In genomic region chr10:124329941-124330340, GRCh38 we compare ENCODE assay signal across 16 cellular contexts.
A peak's percentile ranks its signal among the peaks of the same experiment; 100 is the strongest.
DNase-seq lines count a peak whose midpoint lies in the region; ATAC-seq, FAIRE-seq and TF ChIP-seq lines count a peak whose summit lies in the region.
"Had no signal": no experiment of that assay in that cellular context is flagged by ENCODE, and none has a peak within 500 bp of the region (broad histone marks: within the 10 kb centered on the region; RNA-seq: fewer than 3 reads in every experiment).

No MANE protein-coding gene starts in this region.

- H3K36me3 ChIP-seq in endodermal cell (ENCODE audit: control insufficient read depth, insufficient read depth, low read length) (no peaks in the 10 kb centered on the region), stomach (no peaks in the 10 kb centered on the region), aorta (ENCODE audit: control insufficient read depth in 1 of 2, insufficient read depth in 2 of 2, low read length in 1 of 2) (no peaks in the 10 kb centered on the region)

- H3K36me3 Mint-ChIP-seq in endodermal cell (ENCODE audit: low read depth), result no peaks in the 10 kb centered on the region

- WGBS in endodermal cell (ENCODE audit: insufficient coverage in 1 of 2, insufficient read length in 1 of 2), 2 experiments, result 85 to 86% methylated on average over 5 of the region's 5 CpGs
- WGBS in stomach, 5 donors, result 76 to 81% (median 78%) methylated on average over 5 of the region's 5 CpGs
- WGBS in aorta, 2 donors, result 87 to 90% methylated on average over 5 of the region's 5 CpGs

- TF ChIP-seq EP300 in stomach (IDR thresholded peaks at IDR 0.05), result no peak

- TF ChIP-seq POLR2A in stomach (IDR thresholded peaks at IDR 0.05), result no peak

- H3K4me3 ChIP-seq in endodermal cell (ENCODE audit: low read length) (no peak overlapping the region), stomach (no peak overlapping the region), aorta (ENCODE audit: low read length in 2 of 2) (no peak overlapping the region)
- H3K4me3 ChIP-seq: BLaER1 treated with 17β-estradiol and CSF1 and Interleukin-3, amounts not matched to agents 10 nM and 100 nM had no signal

- no peak overlapping the region for H3K4me3 Mint-ChIP-seq in endodermal cell
- H3K4me3 Mint-ChIP-seq: CD4-positive, alpha-beta T cell had no signal

- no peak overlapping the region for H3K27ac ChIP-seq in endodermal cell (ENCODE audit: low read depth, low read length)
- H3K27ac ChIP-seq in stomach, result no peak overlapping the region
- H3K27ac ChIP-seq in aorta (ENCODE audit: low read depth in 1 of 2, low read length in 2 of 2), result peak overlapping the region; percentile 88 to 100
- H3K27ac ChIP-seq: BLaER1 treated with 17β-estradiol and CSF1 and Interleukin-3, amounts not matched to agents 10 nM and 100 nM had no signal

- ATAC-seq in Right ventricle myocardium superior (ENCODE audit: poor library complexity) (no peak), aorta (ENCODE audit: low FRiP score) (no peak)
- ATAC-seq: HCT116 had no signal

- DNase-seq in cardiac septum (ENCODE audit: low spot score) (peak; percentile 62), Right ventricle myocardium superior (no peak), endodermal cell (peak; percentile 11), stomach (peak; percentile 13), aorta (no peak), GM19239 (ENCODE audit: insufficient read length, low spot score) (no peak), RCC 7860 (ENCODE audit: low spot score) (no peak)
- no peak for DNase-seq in activated T-cell treated with anti-CD3 and anti-CD28 coated beads, Interleukin-2, amount 50 U/mL, for 1 hour
- DNase-seq: ACHN; CD4-positive, alpha-beta T cell; DMS79 treated with DMSO at 0.1 percent for 48 hours; EL had no signal

- intact Hi-C loops in cardiac septum (cut with DNase I), result no loop called here
- intact Hi-C loops in Right ventricle myocardium superior (cut with DNase I), result no loop called here
- intact Hi-C loops in stomach (cut with DNase I; ENCODE audit: low total_unique reads), result no loop called here
- intact Hi-C loops in aorta (cut with DNase I), result loop anchor here in 1 of 2 donors (10.0 kb wide), 1 partner anchor 45 kb away; no protein-coding TSS in a partner anchor

- H3K9me3 ChIP-seq in endodermal cell (ENCODE audit: control insufficient read depth, low read length) (no peaks in the 10 kb centered on the region), stomach (peaks cover 0 to 12% (median 0%) of the 10 kb centered on the region in 4 donors), aorta (ENCODE audit: control insufficient read depth, low read length) (no peaks in the 10 kb centered on the region)

- peaks cover 10% of the 10 kb centered on the region for H3K9me3 Mint-ChIP-seq in endodermal cell

- no peak overlapping the region for H3K9ac ChIP-seq in endodermal cell (ENCODE audit: extremely low read depth, low read length, poor library complexity, severe bottlenecking)
- H3K9ac ChIP-seq: BLaER1 treated with 17β-estradiol and CSF1 and Interleukin-3, amounts not matched to agents 10 nM and 100 nM had no signal

- no peak overlapping the region for H3K27ac Mint-ChIP-seq in endodermal cell
- H3K27ac Mint-ChIP-seq: CD4-positive, alpha-beta T cell had no signal

- H3K27me3 Mint-ChIP-seq in endodermal cell (ENCODE audit: insufficient read depth), result peaks cover 20% of the 10 kb centered on the region

- FAIRE-seq in GM19239 (lab: Jason Lieb, UNC) (no peak), RCC 7860 (lab: Jason Lieb, UNC) (no peak)
- FAIRE-seq: G401.6, GM12891 had no signal

- no peak for TF ChIP-seq CTCF in endodermal cell (conservative IDR thresholded peaks at IDR 0.05)
- no peak for TF ChIP-seq CTCF in stomach (IDR thresholded peaks at IDR 0.05)

- H3K4me1 Mint-ChIP-seq in endodermal cell, result no peaks in the 10 kb centered on the region

- H3K4me1 ChIP-seq in endodermal cell (ENCODE audit: control insufficient read depth, insufficient read depth, low read length) (no peaks in the 10 kb centered on the region), stomach (no peaks in the 10 kb centered on the region), aorta (ENCODE audit: control insufficient read depth in 1 of 2, insufficient read depth in 2 of 2, low read length in 2 of 2) (peaks cover 4 to 6% of the 10 kb centered on the region in 2 donors)

- H3K27me3 ChIP-seq in endodermal cell (ENCODE audit: control insufficient read depth, insufficient read depth, low read length, poor library complexity, severe bottlenecking), result no peaks in the 10 kb centered on the region
- H3K27me3 ChIP-seq in stomach, result no peaks in the 10 kb centered on the region
- H3K27me3 ChIP-seq in aorta (ENCODE audit: control insufficient read depth in 1 of 2, insufficient read depth in 2 of 2, low read length in 1 of 2), result no peaks in the 10 kb centered on the region
- H3K27me3 ChIP-seq: BLaER1 treated with 17β-estradiol and CSF1 and Interleukin-3, amounts not matched to agents 10 nM and 100 nM had no signal

Comparison
In these comparisons a context has a peak if more than half of its experiments do, and no peak if none do; other contexts are left out.
1. DNase-seq: peak in cardiac septum (single experiment), endodermal cell (single experiment) and stomach (single experiment); none in Right ventricle myocardium superior (single experiment), aorta (0 of 2), GM19239 (single experiment), RCC 7860 (single experiment) and activated T-cell treated with anti-CD3 and anti-CD28 coated beads, Interleukin-2, amount 50 U/mL, for 1 hour (single experiment).
2. H3K27ac ChIP-seq: peak in aorta (2 of 2); none in endodermal cell (single experiment) and stomach (0 of 5).